21 cellular contexts compared by ENCODE assay signal in genomic region chr4:180148737-180149136, GRCh38.
"Had no signal": no experiment of that assay in that cellular context is flagged by ENCODE, and none has a peak within 500 bp of the region (broad histone marks: within the 10 kb centered on the region; RNA-seq: fewer than 3 reads in every experiment).

No MANE protein-coding gene starts in this region.

- H3K27ac ChIP-seq: PC-9, Peyer's patch, SJCRH30 had no signal

- H3K4me2 ChIP-seq: PC-9 had no signal

- ATAC-seq: Right ventricle myocardium inferior, SK-N-SH treated with all-trans-retinoic acid at 6 μM for 48 hours had no signal

- H3K27me3 ChIP-seq: Peyer's patch, SJCRH30 had no signal

- H2AFZ ChIP-seq: PC-9 had no signal

- H3K4me3 ChIP-seq: PC-9, Peyer's patch, SJCRH30 had no signal

- H3K9me3 ChIP-seq: Peyer's patch, SJCRH30 had no signal

- DNase-seq: Karpas-422, KG1, MM.1S, NCI-H1092 treated with DMSO at 0.1 percent for 48 hours, NCI-H1436, NCI-H187, NCI-H2029, NCI-H2081 treated with DMSO at 0.1 percent for 48 hours, NCI-H2171, NCI-H226, NCI-H446, NCI-H510A, NCI-H524 treated with DMSO at 0.1 percent for 48 hours, NCI-H774, OCI-M1, PC-9, Peyer's patch, SHP77 treated with DMSO at 0.1 percent for 48 hours, SJCRH30 had no signal

- H3K4me1 ChIP-seq: Peyer's patch, SJCRH30 had no signal

- H3K36me3 ChIP-seq: Peyer's patch, SJCRH30 had no signal
